In the genomic region with DNA sequence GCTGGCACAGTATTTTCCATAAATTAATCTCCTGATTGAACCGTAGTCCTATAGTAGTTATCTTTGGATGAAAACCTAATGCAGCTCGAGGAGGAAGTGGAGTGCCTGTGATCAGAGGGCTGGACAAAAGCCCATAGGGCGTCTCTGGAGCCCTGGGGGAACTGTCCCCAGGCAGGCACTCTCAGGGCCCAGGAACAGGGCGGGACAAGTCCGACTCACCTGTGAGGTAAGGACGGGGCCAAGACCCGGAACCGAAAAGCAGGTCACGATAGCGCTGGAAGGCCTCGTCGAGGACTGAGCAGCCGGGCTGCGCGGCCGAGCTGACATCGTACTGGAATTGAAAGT, we compare ENCODE assay signal across 7 cellular contexts. TPM values are rescaled to one million over a fixed set of nuclear protein-coding genes. Genes with fewer than 3 reads are reported as not detected.
DNase-seq lines count a peak whose midpoint lies in the region; ATAC-seq and TF ChIP-seq lines count a peak whose summit lies in the region.

No MANE protein-coding gene starts in this region.

- POLR2A ChIA-PET in HEK293 (lab: Yijun Ruan, JAX), result interaction anchor here (0.6 to 1.4 kb wide), 9 partner anchors 8 to 63 kb away, joined by 3 to 6 read pairs (median 4); a partner anchor contains a TSS

- intact Hi-C loops in dorsolateral prefrontal cortex (cut with DNase I), result loop anchor here (1.0 to 10.0 kb wide), 3 partner anchors 61 to 409 kb away; a partner anchor contains a TSS

- H3K4me1 ChIP-seq in HEK293 (ENCODE audit: control insufficient read depth, insufficient read depth, low read length) (peaks cover 6% of the 10 kb centered on the region; the same call in 1 of the 2 replicates), mesodermal cell (ENCODE audit: control insufficient read depth, insufficient read depth, low read length, poor library complexity, severe bottlenecking) (peaks cover 9% of the 10 kb centered on the region)

- H3K27ac ChIP-seq in HEK293 (ENCODE audit: extremely low read depth, low read depth, low read length) (peak overlapping the region; percentile 26; the same call in 1 of the 2 replicates), dorsolateral prefrontal cortex (peak overlapping the region; percentile 49 to 98 (median 90)), mesodermal cell (ENCODE audit: low read depth, low read length, severe bottlenecking) (peak overlapping the region; percentile 60)

- H3K4me3 ChIP-seq in HEK293 (ENCODE audit: low read depth, low read length) (peak overlapping the region; percentile 64), dorsolateral prefrontal cortex (peak overlapping the region; percentile 69 to 100 (median 96)), mesodermal cell (ENCODE audit: extremely low read depth, insufficient read depth, low read length, poor library complexity, severe bottlenecking) (peak overlapping the region; percentile 98)

- TF ChIP-seq CTCF in HEK293 (tag by site-specific recombination; IDR thresholded peaks at IDR 0.05), result no peak
- TF ChIP-seq CTCF in dorsolateral prefrontal cortex (IDR thresholded peaks at IDR 0.05 in 54 of 56, conservative IDR thresholded peaks at IDR 0.05 in 2 of 56; ENCODE audit: low read depth in 1 of 56, partially characterized antibody in 56 of 56), result no peak

- peak; percentile 17 for ATAC-seq in GM18519 (IDR thresholded peaks at IDR 0.05; ENCODE audit: low FRiP score, unreplicated experiment)

- DNase-seq in MV-4-11 (lab: John Stamatoyannopoulos, UW), result peak; percentile 47
- peak in 1 of 10 donors; percentile 47 for DNase-seq in dorsolateral prefrontal cortex
- DNase-seq in ureter (ENCODE audit: low spot score), result peak; percentile 69
- no peak for DNase-seq in RKO (ENCODE audit: low spot score)

- no peaks in the 10 kb centered on the region for H3K9me3 ChIP-seq in HEK293 (ENCODE audit: control insufficient read depth, insufficient read depth, low read depth, low read length)
- H3K9me3 ChIP-seq in mesodermal cell (ENCODE audit: control insufficient read depth, low read length), result no peaks in the 10 kb centered on the region

- peaks cover 2 to 12% of the 10 kb centered on the region in 2 experiments for H3K36me3 ChIP-seq in HEK293 (ENCODE audit: control insufficient read depth in 2 of 2, insufficient read depth in 1 of 2, low read length in 2 of 2)
- H3K36me3 ChIP-seq in mesodermal cell (ENCODE audit: control insufficient read depth, insufficient read depth, low read length), result peaks cover 11% of the 10 kb centered on the region

- CTCF ChIA-PET in HEK293 (lab: Yijun Ruan, JAX), result interaction anchor here (0.6 to 1.3 kb wide), 3 partner anchors 9 to 14 kb away, joined by 3 to 4 read pairs (median 3); no protein-coding TSS in a partner anchor

- WGBS in mesodermal cell (ENCODE audit: insufficient coverage in 2 of 2), 2 experiments, result 0% methylated on average over 16 of the region's 17 CpGs

- H3K27me3 ChIP-seq in dorsolateral prefrontal cortex, result no peaks in the 10 kb centered on the region

TF ChIP-seq in HEK293, 187 proteins besides CTCF, POLR2A, EP300 and RAD21:
- TF ChIP-seq ZNF169 (tag by site-specific recombination; IDR thresholded peaks at IDR 0.05) (peak; percentile 67; the same call in 1 of the 2 replicates), ZNF521 (tag by site-specific recombination; IDR thresholded peaks at IDR 0.05) (no peak)

RNA-seq across cellular contexts. Expression of a gene that starts 0.3 kb away (rescaled TPM):
- total RNA-seq in dorsolateral prefrontal cortex (100 to 1,000 TPM in 9 of 120 experiments, 10 to 100 TPM in 111; 59.4 to 109 (median 80.2) TPM), ureter (107 TPM)
- polyA plus RNA-seq in mesodermal cell (2013, experiment 1 of 2), result 77.0 TPM
- 70.0 TPM for polyA plus RNA-seq in mesodermal cell (2013, experiment 2 of 2)

RNA-seq across cellular contexts. Expression of a gene that starts 22.6 kb away (rescaled TPM):
- total RNA-seq in dorsolateral prefrontal cortex (not detected), ureter (not detected)
- not detected for polyA plus RNA-seq in mesodermal cell (2013, experiment 1 of 2)
- polyA plus RNA-seq in mesodermal cell (2013, experiment 2 of 2), result not detected

RNA-seq across cellular contexts. Expression of a gene that starts 55.5 kb away (rescaled TPM):
- 10 to 100 TPM; 10.7 to 30.0 (median 20.1) TPM for total RNA-seq in dorsolateral prefrontal cortex
- 0.63 TPM for polyA plus RNA-seq in mesodermal cell (2013, experiment 1 of 2)
- polyA plus RNA-seq in mesodermal cell (2013, experiment 2 of 2), result 0.25 TPM
- 3.4 TPM for total RNA-seq in ureter

Comparison
In these comparisons a context has a peak if more than half of its experiments do, and no peak if none do; other contexts are left out.
1. H3K27ac ChIP-seq: peak in every context shown above with its lines; median percentile 90 in dorsolateral prefrontal cortex; 60 in mesodermal cell; 26 in HEK293.